ENCODE assay signal across 14 cellular contexts in genomic region chr12:99600388-99600787, GRCh38. TPM values are rescaled to one million over a fixed set of nuclear protein-coding genes. Genes with fewer than 3 reads are reported as not detected.
DNase-seq lines count a peak whose midpoint lies in the region; ATAC-seq and TF ChIP-seq lines count a peak whose summit lies in the region.
"Had no signal": no experiment of that assay in that cellular context is flagged by ENCODE, and none has a peak within 500 bp of the region (broad histone marks: within the 10 kb centered on the region; RNA-seq: fewer than 3 reads in every experiment).

No MANE protein-coding gene starts in this region.

- H3K4me1 ChIP-seq in sigmoid colon = no peaks in the 10 kb centered on the region
- H3K4me1 ChIP-seq in left lung = no peaks in the 10 kb centered on the region
- H3K4me1 ChIP-seq: body of pancreas, SJSA1 had no signal

- H3K27ac ChIP-seq in sigmoid colon (no peak overlapping the region), left lung (no peak overlapping the region)
- H3K27ac ChIP-seq: body of pancreas, SJSA1 had no signal

- TF ChIP-seq CTCF in sigmoid colon (IDR thresholded peaks at IDR 0.05) = no peak
- no peak for TF ChIP-seq CTCF in left lung (IDR thresholded peaks at IDR 0.05)

- H3K36me3 ChIP-seq in sigmoid colon (no peaks in the 10 kb centered on the region), left lung (no peaks in the 10 kb centered on the region)
- H3K36me3 ChIP-seq: SJSA1 had no signal

- H3K27me3 ChIP-seq in sigmoid colon (no peaks in the 10 kb centered on the region), left lung (no peaks in the 10 kb centered on the region)
- H3K27me3 ChIP-seq: body of pancreas, SJSA1 had no signal

- intact Hi-C loops in sigmoid colon (cut with DNase I) = no loop called here
- intact Hi-C loops in left lung (cut with DNase I) = no loop called here

- WGBS in sigmoid colon, 2 donors = 49 to 57% methylated on average over 5 of the region's 5 CpGs

- H3K9me3 ChIP-seq in sigmoid colon (no peaks in the 10 kb centered on the region), left lung (no peaks in the 10 kb centered on the region)
- H3K9me3 ChIP-seq: body of pancreas, SJSA1 had no signal

- TF ChIP-seq EP300 in sigmoid colon (IDR thresholded peaks at IDR 0.05) = no peak

- peak; percentile 94 for DNase-seq in NCI-H69 (lab: John Stamatoyannopoulos, UW)
- DNase-seq in sigmoid colon = no peak
- DNase-seq in left lung = no peak
- no peak for DNase-seq in RPMI8226
- DNase-seq: body of pancreas; CD4-positive, CD25-positive, alpha-beta regulatory T cell had no signal

- peak; percentile 63 for ATAC-seq in GM18499 (IDR thresholded peaks at IDR 0.05; ENCODE audit: insufficient read depth, unreplicated experiment)
- peak; percentile 81 for ATAC-seq in GM21367 (IDR thresholded peaks at IDR 0.05; ENCODE audit: unreplicated experiment)
- peak; percentile 95 for ATAC-seq in HG03159 (IDR thresholded peaks at IDR 0.05; ENCODE audit: unreplicated experiment)
- ATAC-seq in left lung = no peak
- ATAC-seq in activated CD4-positive, CD25-positive, alpha-beta regulatory T cell treated with anti-CD3 and anti-CD28 coated beads, Interleukin-2, amount 50 U/mL, for 24 hours = no peak
- ATAC-seq: body of pancreas had no signal

- H3K4me3 ChIP-seq in sigmoid colon (no peak overlapping the region), left lung (no peak overlapping the region)
- H3K4me3 ChIP-seq: body of pancreas, SJSA1 had no signal

- TF ChIP-seq POLR2A in sigmoid colon (IDR thresholded peaks at IDR 0.05) = no peak

RNA-seq across cellular contexts. Expression of gene GARIN6, which starts 47.2 kb away (rescaled TPM):
- total RNA-seq in sigmoid colon = not detected
- not detected for polyA plus RNA-seq in sigmoid colon
- not detected for total RNA-seq in left lung
- total RNA-seq: activated CD8-positive, alpha-beta memory T cell treated with anti-CD3 and anti-CD28 coated beads for 36 hours; body of pancreas; CD4-positive, CD25-positive, alpha-beta regulatory T cell; fibroblast of lung; liver; SJSA1 had no signal
- polyA plus RNA-seq: CD4-positive, CD25-positive, alpha-beta regulatory T cell; fibroblast of lung; liver had no signal

Comparison
In these comparisons a context has a peak if more than half of its experiments do, and no peak if none do; other contexts are left out.
1. ATAC-seq: peak in GM18499 (single experiment), GM21367 (single experiment) and HG03159 (single experiment); none in left lung (single experiment) and activated CD4-positive, CD25-positive, alpha-beta regulatory T cell treated with anti-CD3 and anti-CD28 coated beads, Interleukin-2, amount 50 U/mL, for 24 hours (0 of 2).